24 cellular contexts compared by ENCODE assay signal in genomic region chrX:77436271-77436670, GRCh38. TPM values are rescaled to one million over a fixed set of nuclear protein-coding genes. Genes with fewer than 3 reads are reported as not detected.
DNase-seq lines count a peak whose midpoint lies in the region; ATAC-seq, FAIRE-seq and TF ChIP-seq lines count a peak whose summit lies in the region.
"Had no signal": no experiment of that assay in that cellular context is flagged by ENCODE, and none has a peak within 500 bp of the region (broad histone marks: within the 10 kb centered on the region; RNA-seq: fewer than 3 reads in every experiment).

No MANE protein-coding gene starts in this region.

- peaks cover 9% of the 10 kb centered on the region for H3K4me1 Mint-ChIP-seq in astrocyte (ENCODE audit: low read depth, unreplicated experiment)
- H3K4me1 Mint-ChIP-seq: B cell had no signal

- no peak for FAIRE-seq in astrocyte (lab: Jason Lieb, UNC)
- FAIRE-seq: GM12891, GM19239, H54 had no signal

- no peaks in the 10 kb centered on the region for H4K20me1 ChIP-seq in astrocyte (ENCODE audit: insufficient read depth, low read length)

- H2AFZ ChIP-seq in astrocyte (ENCODE audit: low read depth, low read length): no peak overlapping the region

- ATAC-seq in HG03175 (IDR thresholded peaks at IDR 0.05; ENCODE audit: unreplicated experiment): no peak

- no peaks in the 10 kb centered on the region for H3K27me3 ChIP-seq in MG63
- no peaks in the 10 kb centered on the region for H3K27me3 ChIP-seq in astrocyte (ENCODE audit: insufficient read depth, low read length)
- H3K27me3 ChIP-seq: Peyer's patch had no signal

- TF ChIP-seq CTCF in astrocyte (IDR thresholded peaks at IDR 0.05; ENCODE audit: insufficient read depth, low read depth, low read length) (no peak), foreskin fibroblast (IDR thresholded peaks at IDR 0.05; ENCODE audit: low read depth, low read length) (no peak)

- no peak overlapping the region for H3K27ac Mint-ChIP-seq in astrocyte (ENCODE audit: unreplicated experiment)
- H3K27ac Mint-ChIP-seq: B cell had no signal

- H3K27ac ChIP-seq in astrocyte (ENCODE audit: low read depth, low read length): peak overlapping the region; percentile 26
- H3K27ac ChIP-seq: Peyer's patch had no signal

- H3K9me3 Mint-ChIP-seq in astrocyte (ENCODE audit: unreplicated experiment): no peaks in the 10 kb centered on the region

- no peak overlapping the region for H3K9ac ChIP-seq in astrocyte (ENCODE audit: low read length)

- H3K4me3 ChIP-seq in MG63: no peak overlapping the region
- H3K4me3 ChIP-seq in astrocyte (ENCODE audit: insufficient read depth, low read depth, low read length): no peak overlapping the region
- no peak overlapping the region for H3K4me3 ChIP-seq in foreskin fibroblast (ENCODE audit: low read depth in 1 of 2, low read length in 2 of 2)
- H3K4me3 ChIP-seq: Peyer's patch had no signal

- H3K36me3 ChIP-seq in MG63 (no peaks in the 10 kb centered on the region), astrocyte (ENCODE audit: insufficient read depth, low read length) (no peaks in the 10 kb centered on the region)
- H3K36me3 ChIP-seq: Peyer's patch had no signal

- H3K4me3 Mint-ChIP-seq in astrocyte (ENCODE audit: unreplicated experiment): no peak overlapping the region
- H3K4me3 Mint-ChIP-seq: B cell had no signal

- no peaks in the 10 kb centered on the region for H3K36me3 Mint-ChIP-seq in astrocyte (ENCODE audit: low read depth, unreplicated experiment)

- H3K9me3 ChIP-seq in MG63 (no peaks in the 10 kb centered on the region), astrocyte (ENCODE audit: insufficient read depth, low read depth, low read length) (no peaks in the 10 kb centered on the region)
- H3K9me3 ChIP-seq: Peyer's patch had no signal

- no peaks in the 10 kb centered on the region for H3K79me2 ChIP-seq in astrocyte (ENCODE audit: insufficient read depth, low read length)

- peak overlapping the region; percentile 5 for H3K4me2 ChIP-seq in astrocyte (ENCODE audit: low read length)

- DNase-seq in EH (ENCODE audit: low read depth) (peak; percentile 38), MG63 (peak; percentile 56), astrocyte (ENCODE audit: low read depth) (no peak), foreskin fibroblast (peak; percentile 45 to 62), NCI-H2081 (lab: John Stamatoyannopoulos, UW) (no peak), NCI-H1048 (lab: John Stamatoyannopoulos, UW) (no peak)
- no peak for DNase-seq in activated CD8-positive, alpha-beta memory T cell treated with anti-CD3 and anti-CD28 coated beads, Interleukin-2, amount 50 U/mL, for 4 hours
- DNase-seq: Karpas-422, MM.1S, NCI-H1092, NCI-H1436, NCI-H187 treated with DMSO at 0.1 percent for 48 hours, NCI-H2227 treated with DMSO at 0.1 percent for 48 hours, NCI-H510A, Peyer's patch, Right ventricle myocardium superior had no signal

- no peaks in the 10 kb centered on the region for H3K27me3 Mint-ChIP-seq in astrocyte (ENCODE audit: low read depth, unreplicated experiment)
- H3K27me3 Mint-ChIP-seq: B cell had no signal

- H3K4me1 ChIP-seq in astrocyte (ENCODE audit: insufficient read depth, low read length): peaks cover 11% of the 10 kb centered on the region
- H3K4me1 ChIP-seq: Peyer's patch had no signal

RNA-seq across cellular contexts. Expression of gene FGF16, which starts 10.9 kb away (rescaled TPM):
- not detected in 2 replicates for total RNA-seq in MG63 (2014; rRNA removed; shearing (Covaris generic); ENCODE audit: low replicate concordance)
- 0.17 TPM in 1 of 2 replicates, not detected in the other for total RNA-seq in astrocyte
- total RNA-seq: A172; B cell; Peyer's patch; Right ventricle myocardium superior; SK-MEL-5; T-helper 1 cell treated with Interleukin-12 subunit alpha and Interleukin-12 subunit beta and Interleukin-4 antibody, amounts not matched to agents 30 ng/mL and 1 ng/mL, for 36 hours had no signal

Comparison
In these comparisons a context has a peak if more than half of its experiments do, and no peak if none do; other contexts are left out.
1. DNase-seq: peak in EH (single experiment), MG63 (single experiment) and foreskin fibroblast (2 of 2); none in astrocyte (single experiment), NCI-H2081 (0 of 2), NCI-H1048 (single experiment) and activated CD8-positive, alpha-beta memory T cell treated with anti-CD3 and anti-CD28 coated beads, Interleukin-2, amount 50 U/mL, for 4 hours (single experiment).